25 cellular contexts compared by ENCODE assay signal in the genomic region with DNA sequence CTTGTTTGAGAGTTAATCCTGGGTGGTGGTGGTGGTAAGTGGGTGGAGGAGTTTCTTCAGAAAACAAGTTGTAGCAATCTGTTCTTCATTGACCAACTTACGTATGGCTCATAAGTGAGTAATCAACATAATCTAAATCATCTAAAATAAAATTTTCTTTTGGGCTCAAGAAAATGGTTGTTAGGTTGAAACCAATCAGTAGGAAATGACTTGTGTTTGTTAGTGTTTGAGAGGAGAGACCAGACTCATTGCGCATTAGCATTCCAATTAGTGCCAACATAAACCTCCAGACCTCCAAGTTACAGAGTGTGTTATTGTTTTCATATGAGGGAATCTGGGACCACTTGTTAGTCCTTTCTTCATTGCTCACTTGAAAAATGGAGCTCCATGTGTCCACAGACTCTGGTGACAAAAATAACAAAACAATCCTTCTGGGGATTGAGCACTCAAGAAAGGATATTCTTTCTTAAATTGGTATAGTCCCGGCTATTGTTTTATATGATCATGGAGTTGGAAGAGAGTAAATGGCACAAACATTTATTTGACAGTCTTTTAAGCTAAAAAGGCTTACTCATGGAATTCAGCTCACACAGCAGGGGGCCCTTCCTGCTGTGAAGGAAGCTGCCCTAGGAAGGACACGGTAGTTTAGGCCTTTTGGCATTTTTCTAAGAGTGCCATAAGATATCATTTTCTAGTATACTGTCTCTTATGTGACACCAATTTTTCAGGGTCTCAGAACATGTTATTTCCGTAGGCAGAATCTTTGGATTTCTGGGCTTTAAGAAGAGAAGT.
DNase-seq lines count a peak whose midpoint lies in the region; ATAC-seq, FAIRE-seq and TF ChIP-seq lines count a peak whose summit lies in the region.
"Had no signal": no experiment of that assay in that cellular context is flagged by ENCODE, and none has a peak within 500 bp of the region (broad histone marks: within the 10 kb centered on the region; RNA-seq: fewer than 3 reads in every experiment).

No MANE protein-coding gene starts in this region.

- H4K5ac ChIP-seq in H1 (ENCODE audit: insufficient read length, low read depth, low read length): no peak overlapping the region

- no peak overlapping the region for H3K56ac ChIP-seq in H1 (replicated peaks; ENCODE audit: insufficient read length, low read depth, low read length)

- FAIRE-seq in H1 (lab: Jason Lieb, UNC): no peak
- FAIRE-seq: G401.6, keratinocyte had no signal

- TF ChIP-seq CTCF in H1 (IDR thresholded peaks at IDR 0.05; ENCODE audit: control extremely low read depth in 1 of 3, insufficient read depth in 1 of 3, low read depth in 1 of 3, low read length in 3 of 3): no peak

- H3K9ac ChIP-seq in H1 (replicated peaks in 1 of 4; ENCODE audit: extremely low read depth in 1 of 4, low read depth in 3 of 4, low read length in 3 of 4): no peak overlapping the region
- H3K9ac ChIP-seq: SK-N-SH had no signal

- peaks cover 12% of the 10 kb centered on the region for H3K4me1 ChIP-seq in SJCRH30
- H3K4me1 ChIP-seq in H1 (replicated peaks in 1 of 4; ENCODE audit: control insufficient read depth in 3 of 4, insufficient read depth in 4 of 4, low read length in 3 of 4): peaks cover 0 to 5% (median under 1%) of the 10 kb centered on the region in 4 experiments; a peak in 2 of 7 replicates
- H3K4me1 ChIP-seq: gastrocnemius medialis had no signal

- H2BK120ac ChIP-seq in H1 (replicated peaks; ENCODE audit: low read depth, low read length): no peak overlapping the region

- no peak overlapping the region for H2AFZ ChIP-seq in H1 (ENCODE audit: low read length)

- H3K14ac ChIP-seq in H1 (ENCODE audit: insufficient read length): no peak overlapping the region

- H3K27ac ChIP-seq in SJCRH30 (peak overlapping the region; percentile 18; the same call in 1 of the 2 replicates), H1 (ENCODE audit: low read depth, low read length) (no peak overlapping the region)
- H3K27ac ChIP-seq: gastrocnemius medialis, thoracic aorta had no signal

- TF ChIP-seq RAD21 in H1 (IDR thresholded peaks at IDR 0.05 in 1 of 2, conservative IDR thresholded peaks at IDR 0.05 in 1 of 2; ENCODE audit: low read depth in 2 of 2, low read length in 2 of 2): no peak

- POLR2A ChIA-PET in H1 (lab: Charles Lee; ENCODE audit: partially characterized antibody): no interaction called here

- no peak overlapping the region for H2BK12ac ChIP-seq in H1 (ENCODE audit: low read depth, low read length)

- no peak overlapping the region for H4K8ac ChIP-seq in H1 (ENCODE audit: extremely low read depth, insufficient read depth, low read length)

- H3K79me2 ChIP-seq in H1 (ENCODE audit: control insufficient read depth in 1 of 2, insufficient read depth in 2 of 2, low read length in 2 of 2): no peaks in the 10 kb centered on the region

- TF ChIP-seq EP300 in H1 (IDR thresholded peaks at IDR 0.05; ENCODE audit: borderline replicate concordance in 1 of 2, low read depth in 2 of 2, low read length in 2 of 2): no peak

- no peak overlapping the region for H3K4ac ChIP-seq in H1 (replicated peaks; ENCODE audit: insufficient read length, low read depth, low read length)

- H2BK5ac ChIP-seq in H1 (ENCODE audit: low read depth, low read length): no peak overlapping the region

- no peak overlapping the region for H2BK20ac ChIP-seq in H1 (ENCODE audit: low read length)

- H3K9me3 ChIP-seq in SJCRH30 (replicated peaks) (peaks cover 16% of the 10 kb centered on the region), H1 (ENCODE audit: insufficient read depth in 2 of 2, low read depth in 1 of 2, low read length in 1 of 2) (no peaks in the 10 kb centered on the region)
- H3K9me3 ChIP-seq: gastrocnemius medialis, SK-N-SH had no signal

- no peaks in the 10 kb centered on the region for H3K23me2 ChIP-seq in H1 (ENCODE audit: low read depth, low read length)

- H3K4me3 ChIP-seq in SJCRH30: no peak overlapping the region
- no peak overlapping the region for H3K4me3 ChIP-seq in H1 (ENCODE audit: extremely low read depth in 1 of 4, insufficient read depth in 2 of 4, low read depth in 3 of 4, low read length in 4 of 4)
- H3K4me3 ChIP-seq: gastrocnemius medialis, lung, smooth muscle cell, thoracic aorta had no signal

- H3K27me3 ChIP-seq in SJCRH30: no peaks in the 10 kb centered on the region
- H3K27me3 ChIP-seq in H1 (replicated peaks in 1 of 4; ENCODE audit: control insufficient read depth in 3 of 4, extremely low read depth in 1 of 4, insufficient read depth in 3 of 4, low read length in 3 of 4): no peaks in the 10 kb centered on the region; a peak in 1 of 7 replicates
- H3K27me3 ChIP-seq: gastrocnemius medialis had no signal

- no peak overlapping the region for H2BK15ac ChIP-seq in H1 (ENCODE audit: low read length)

- DNase-seq in Daoy (ENCODE audit: low read depth): peak; percentile 70
- peak; percentile 51 to 69 for DNase-seq in SJCRH30
- peak in 1 of 2 experiments; percentile 13 for DNase-seq in H1 (ENCODE audit: low read depth in 1 of 2, low spot score in 2 of 2)
- peak; percentile 25 for DNase-seq in iris pigment epithelial cell (ENCODE audit: low read depth)
- DNase-seq in HT-29 (ENCODE audit: low spot score): no peak
- DNase-seq: activated CD4-positive, alpha-beta T cell treated with anti-CD3 and anti-CD28 coated beads, Interleukin-2, amount 50 U/mL, for 48 hours; activated effector memory CD4-positive, alpha-beta T cell treated with anti-CD3 and anti-CD28 coated beads, Interleukin-2, amount 50 U/mL, for 16 hours; caudate nucleus; CD4-positive, CD25-positive, alpha-beta regulatory T cell; dermis blood vessel endothelial cell; gastrocnemius medialis; hippocampal formation; NCI-H1417 treated with DMSO at 0.1 percent for 48 hours; NCI-H2107; SK-N-SH; stimulated activated CD4-positive, alpha-beta T cell treated with anti-CD3 and anti-CD28 coated beads, Interleukin-2, amount 100 ng/mL, for 48 hours; stimulated activated naive B cell treated with anti-CD40 and anti-IgM and Interleukin-4, amounts not matched to agents 10 μg/mL and 1 μg/mL and 100 μg/mL, for 72 hours had no signal

- WGBS in H1 (ENCODE audit: extremely low coverage in 1 of 2, insufficient coverage in 1 of 2, insufficient read length in 1 of 2, insufficient replicate concordance in 2 of 2, low coverage in 1 of 2, low lambda C conversion rate in 2 of 2, missing lambda C conversion rate in 1 of 2), 2 experiments: 83% methylated on average over 5 of the region's 5 CpGs; no CpG with 5 or more reads in 1 of the 2 experiments

- ATAC-seq in GM18870 (IDR thresholded peaks at IDR 0.05; ENCODE audit: unreplicated experiment) (no peak), HG02759 (IDR thresholded peaks at IDR 0.05; ENCODE audit: unreplicated experiment) (no peak), HG02938 (IDR thresholded peaks at IDR 0.05; ENCODE audit: unreplicated experiment) (no peak)
- ATAC-seq: gastrocnemius medialis; stimulated activated naive B cell treated with anti-CD40 and anti-IgM and Interleukin-4, amounts not matched to agents 10 μg/mL and 1 μg/mL and 100 μg/mL, for 72 hours had no signal

- H4K91ac ChIP-seq in H1 (replicated peaks; ENCODE audit: insufficient read length, low read length): no peak overlapping the region

- no peak overlapping the region for H2AK5ac ChIP-seq in H1 (ENCODE audit: low read depth, low read length)

- CTCF ChIA-PET in H1 (lab: Charles Lee; ENCODE audit: partially characterized antibody): no interaction called here

- H4K20me1 ChIP-seq in H1 (replicated peaks in 1 of 2; ENCODE audit: control insufficient read depth in 1 of 2, insufficient read depth in 2 of 2, low read length in 2 of 2): no peaks in the 10 kb centered on the region

- H3K23ac ChIP-seq in H1 (ENCODE audit: insufficient read length): no peak overlapping the region

- no peak for TF ChIP-seq POLR2A in H1 (IDR thresholded peaks at IDR 0.05; ENCODE audit: control extremely low read depth in 1 of 2, low read depth in 2 of 2, low read length in 2 of 2)

- no peaks in the 10 kb centered on the region for H3K79me1 ChIP-seq in H1 (ENCODE audit: low read depth, low read length)

- no peak overlapping the region for H3K18ac ChIP-seq in H1 (ENCODE audit: extremely low read depth, low read length)

- H3K4me2 ChIP-seq in H1 (ENCODE audit: insufficient read depth in 1 of 2, low read depth in 2 of 2, low read length in 2 of 2): no peak overlapping the region
- H3K4me2 ChIP-seq: SK-N-SH, smooth muscle cell had no signal

- H3K36me3 ChIP-seq in SJCRH30 (no peaks in the 10 kb centered on the region), H1 (ENCODE audit: control insufficient read depth in 2 of 4, insufficient read depth in 4 of 4, low read length in 3 of 4) (no peaks in the 10 kb centered on the region)
- H3K36me3 ChIP-seq: gastrocnemius medialis, thoracic aorta had no signal

TF ChIP-seq in H1, 55 proteins besides CTCF, POLR2A, EP300 and RAD21:
- TF ChIP-seq BCL11A (IDR thresholded peaks at IDR 0.05; ENCODE audit: low read depth in 2 of 2, low read length in 2 of 2): no peak
- no peak for TF ChIP-seq RNF2 (IDR thresholded peaks at IDR 0.05; ENCODE audit: borderline replicate concordance, low read depth, low read length, missing control alignments, poor library complexity, severe bottlenecking)
- no peak for TF ChIP-seq POU5F1 (IDR thresholded peaks at IDR 0.05; ENCODE audit: low read depth, low read length)
- TF ChIP-seq TBP (IDR thresholded peaks at IDR 0.05; ENCODE audit: low read depth, low read length): no peak
- no peak for TF ChIP-seq YY1 (IDR thresholded peaks at IDR 0.05; ENCODE audit: low read depth, low read length)
- peak; percentile 7; the same call in 1 of the 2 replicates for TF ChIP-seq TEAD4 (IDR thresholded peaks at IDR 0.05; ENCODE audit: low read depth, low read length)
- no peak for TF ChIP-seq TAF1 (IDR thresholded peaks at IDR 0.05; ENCODE audit: low read depth, low read length)
- no peak for TF ChIP-seq RXRA (IDR thresholded peaks at IDR 0.05; ENCODE audit: insufficient read depth, low read depth, low read length)
TF ChIP-seq in H1: peak in this region for 1.
